Comparison of ENCODE assay signal across 27 cellular contexts in genomic region chr20:57807418-57808265, GRCh38.
A peak's percentile ranks its signal among the peaks of the same experiment; 100 is the strongest.
DNase-seq lines count a peak whose midpoint lies in the region; ATAC-seq, FAIRE-seq and TF ChIP-seq lines count a peak whose summit lies in the region.
"Had no signal": no experiment of that assay in that cellular context is flagged by ENCODE, and none has a peak within 500 bp of the region (broad histone marks: within the 10 kb centered on the region; RNA-seq: fewer than 3 reads in every experiment).

No MANE protein-coding gene starts in this region.

- no peak overlapping the region for H4K8ac ChIP-seq in H1 (ENCODE audit: extremely low read depth, insufficient read depth, low read length)

- no peak overlapping the region for H3K4me3 ChIP-seq in H1 (ENCODE audit: extremely low read depth in 1 of 4, insufficient read depth in 2 of 4, low read depth in 3 of 4, low read length in 4 of 4)
- H3K4me3 ChIP-seq in kidney (ENCODE audit: low read length in 2 of 2) = no peak overlapping the region
- H3K4me3 ChIP-seq in spleen = no peak overlapping the region
- H3K4me3 ChIP-seq: BLaER1, dorsolateral prefrontal cortex, GM12878, hepatocyte, skin epidermis, thyroid gland had no signal

- peaks cover 3 to 10% (median 7%) of the 10 kb centered on the region in 4 experiments; a peak in 6 of 7 replicates for H3K4me1 ChIP-seq in H1 (replicated peaks in 1 of 4; ENCODE audit: control insufficient read depth in 3 of 4, insufficient read depth in 4 of 4, low read length in 3 of 4)
- no peaks in the 10 kb centered on the region for H3K4me1 ChIP-seq in kidney (ENCODE audit: control insufficient read depth in 1 of 2, insufficient read depth in 1 of 2, low read depth in 1 of 2, low read length in 2 of 2)
- no peaks in the 10 kb centered on the region for H3K4me1 ChIP-seq in spleen
- H3K4me1 ChIP-seq: thyroid gland had no signal

- H3K36me3 ChIP-seq in H1 (ENCODE audit: control insufficient read depth in 2 of 4, insufficient read depth in 4 of 4, low read length in 3 of 4) (no peaks in the 10 kb centered on the region), kidney (ENCODE audit: control insufficient read depth in 1 of 2, insufficient read depth in 2 of 2, low read length in 2 of 2) (no peaks in the 10 kb centered on the region), spleen (no peaks in the 10 kb centered on the region)
- H3K36me3 ChIP-seq: BLaER1, thyroid gland had no signal

- no TSS peak for BruUV-seq in Calu3 (replicated peaks; lab: Mats Ljungman, UMichigan)

- no peak overlapping the region for H4K91ac ChIP-seq in H1 (replicated peaks; ENCODE audit: insufficient read length, low read length)

- CTCF ChIA-PET in WTC11 (lab: Charles Lee) (no interaction called here), H1 (lab: Charles Lee; ENCODE audit: partially characterized antibody) (interaction anchor here (0.6 to 1.1 kb wide), 2 partner anchors 33 to 1203 kb away, joined by 3 read pairs; no protein-coding TSS in a partner anchor), Calu3 (lab: Charles Lee) (no interaction called here)

- no peak overlapping the region for H3K4ac ChIP-seq in H1 (replicated peaks; ENCODE audit: insufficient read length, low read depth, low read length)

- no peaks in the 10 kb centered on the region for H3K9me3 Mint-ChIP-seq in WTC11
- no peaks in the 10 kb centered on the region for H3K9me3 Mint-ChIP-seq in naive thymus-derived CD8-positive, alpha-beta T cell
- no peaks in the 10 kb centered on the region for H3K9me3 Mint-ChIP-seq in Calu3 (ENCODE audit: low read depth, unreplicated experiment)
- H3K9me3 Mint-ChIP-seq: activated CD4-positive, alpha-beta memory T cell treated with anti-CD3 and anti-CD28 coated beads for 36 hours; H9 had no signal

- WGBS in H1 (ENCODE audit: extremely low coverage in 1 of 2, insufficient coverage in 1 of 2, insufficient read length in 1 of 2, insufficient replicate concordance in 2 of 2, low coverage in 1 of 2, low lambda C conversion rate in 2 of 2, missing lambda C conversion rate in 1 of 2), 2 experiments = 82% methylated on average over 10 of the region's 10 CpGs; no CpG with 5 or more reads in 1 of the 2 experiments
- WGBS in spleen, 5 donors = 82 to 94% (median 90%) methylated on average over 9 to 10 of the region's 10 CpGs

- no peak overlapping the region for H2BK120ac ChIP-seq in H1 (replicated peaks; ENCODE audit: low read depth, low read length)

- no peaks in the 10 kb centered on the region for H3K23me2 ChIP-seq in H1 (ENCODE audit: low read depth, low read length)

- TF ChIP-seq RAD21 in H1 (IDR thresholded peaks at IDR 0.05 in 1 of 2, conservative IDR thresholded peaks at IDR 0.05 in 1 of 2; ENCODE audit: low read depth in 2 of 2, low read length in 2 of 2) = no peak

- H3K4me1 Mint-ChIP-seq in WTC11 = peaks cover 21% of the 10 kb centered on the region
- peaks cover 0 to 2% (median 0%) of the 10 kb centered on the region in 4 donors for H3K4me1 Mint-ChIP-seq in naive thymus-derived CD8-positive, alpha-beta T cell
- peaks cover 24% of the 10 kb centered on the region for H3K4me1 Mint-ChIP-seq in Calu3 (ENCODE audit: low read depth, unreplicated experiment)

- no peaks in the 10 kb centered on the region for H3K36me3 Mint-ChIP-seq in WTC11
- no peaks in the 10 kb centered on the region for H3K36me3 Mint-ChIP-seq in naive thymus-derived CD8-positive, alpha-beta T cell
- no peaks in the 10 kb centered on the region for H3K36me3 Mint-ChIP-seq in Calu3 (ENCODE audit: insufficient read depth, unreplicated experiment)
- H3K36me3 Mint-ChIP-seq: activated CD4-positive, alpha-beta memory T cell treated with anti-CD3 and anti-CD28 coated beads for 36 hours had no signal

- H2AFZ ChIP-seq in H1 (ENCODE audit: low read length) = no peak overlapping the region
- H2AFZ ChIP-seq: hepatocyte had no signal

- no peak overlapping the region for H3K4me2 ChIP-seq in H1 (ENCODE audit: insufficient read depth in 1 of 2, low read depth in 2 of 2, low read length in 2 of 2)
- H3K4me2 ChIP-seq: BLaER1, hepatocyte had no signal

- peak overlapping the region; percentile 61; the same call in 1 of the 2 replicates for H2BK15ac ChIP-seq in H1 (ENCODE audit: low read length)

- ATAC-seq in WTC11 (no peak), HG03196 (IDR thresholded peaks at IDR 0.05; ENCODE audit: unreplicated experiment) (no peak)
- ATAC-seq in naive thymus-derived CD8-positive, alpha-beta T cell = no peak
- ATAC-seq: GM12878, left colon had no signal

- H2BK5ac ChIP-seq in H1 (ENCODE audit: low read depth, low read length) = no peak overlapping the region

- H4K5ac ChIP-seq in H1 (ENCODE audit: insufficient read length, low read depth, low read length) = no peak overlapping the region

- H3K14ac ChIP-seq in H1 (ENCODE audit: insufficient read length) = no peak overlapping the region

- H3K27ac ChIP-seq in H1 (ENCODE audit: low read depth, low read length) (no peak overlapping the region), kidney (ENCODE audit: low read depth in 2 of 2, low read length in 2 of 2) (no peak overlapping the region), spleen (no peak overlapping the region)
- H3K27ac ChIP-seq: BLaER1, dorsolateral prefrontal cortex, hepatocyte, skin epidermis, thyroid gland had no signal

- FAIRE-seq in H1 (lab: Jason Lieb, UNC) (no peak), kidney (lab: Jason Lieb, UNC) (no peak)
- FAIRE-seq: frontal cortex, GM12878 had no signal

- no peaks in the 10 kb centered on the region for H4K20me1 ChIP-seq in H1 (replicated peaks in 1 of 2; ENCODE audit: control insufficient read depth in 1 of 2, insufficient read depth in 2 of 2, low read length in 2 of 2)
- H4K20me1 ChIP-seq: BLaER1 had no signal

- no peak for TF ChIP-seq EP300 in H1 (IDR thresholded peaks at IDR 0.05; ENCODE audit: borderline replicate concordance in 1 of 2, low read depth in 2 of 2, low read length in 2 of 2)

- H2AK5ac ChIP-seq in H1 (ENCODE audit: low read depth, low read length) = no peak overlapping the region

- H3K9me3 ChIP-seq in H1 (ENCODE audit: insufficient read depth in 2 of 2, low read depth in 1 of 2, low read length in 1 of 2) (no peaks in the 10 kb centered on the region), kidney (ENCODE audit: control insufficient read depth in 1 of 2, low read length in 2 of 2) (no peaks in the 10 kb centered on the region), spleen (no peaks in the 10 kb centered on the region)
- H3K9me3 ChIP-seq: BLaER1, thyroid gland had no signal

- H2BK20ac ChIP-seq in H1 (ENCODE audit: low read length) = no peak overlapping the region

- H3K79me1 ChIP-seq in H1 (ENCODE audit: low read depth, low read length) = no peaks in the 10 kb centered on the region

- no peak overlapping the region for H2BK12ac ChIP-seq in H1 (ENCODE audit: low read depth, low read length)

- H3K27me3 Mint-ChIP-seq in WTC11 (ENCODE audit: low read depth) (no peaks in the 10 kb centered on the region; the same call in 1 of the 2 replicates), Calu3 (ENCODE audit: unreplicated experiment) (peaks cover 31% of the 10 kb centered on the region)
- H3K27me3 Mint-ChIP-seq in naive thymus-derived CD8-positive, alpha-beta T cell = peaks cover 0 to 6% (median 0%) of the 10 kb centered on the region in 5 donors
- H3K27me3 Mint-ChIP-seq: activated CD4-positive, alpha-beta memory T cell treated with anti-CD3 and anti-CD28 coated beads for 36 hours had no signal

- DNase-seq in WTC11 (ENCODE audit: low spot score) = no peak
- DNase-seq in H1 (ENCODE audit: low read depth in 1 of 2, low spot score in 2 of 2) = no peak
- DNase-seq in kidney = peak; percentile 21
- DNase-seq in spleen = peak; percentile 42
- DNase-seq in naive thymus-derived CD8-positive, alpha-beta T cell = no peak
- DNase-seq in Calu3 = no peak
- DNase-seq: activated CD4-positive, alpha-beta memory T cell treated with anti-CD3 and anti-CD28 coated beads for 36 hours; activated CD4-positive, CD25-positive, alpha-beta regulatory T cell treated with anti-CD3 and anti-CD28 coated beads, Interleukin-2, amount 50 U/mL, for 72 hours; activated naive CD4-positive, alpha-beta T cell; cerebellar nuclear complex; dorsolateral prefrontal cortex; EL; H9; Karpas-422; left colon; NCI-H1436; NCI-H2081 treated with DMSO at 0.1 percent for 48 hours; NCI-H2227 treated with DMSO at 0.1 percent for 48 hours; NCI-H526; stimulated activated naive CD4-positive, alpha-beta T cell treated with Interleukin-2 at 50 U/mL for 16 hours; thyroid gland had no signal

- no peak overlapping the region for H3K18ac ChIP-seq in H1 (ENCODE audit: extremely low read depth, low read length)

- H3K4me3 Mint-ChIP-seq in WTC11 (no peak overlapping the region), Calu3 (ENCODE audit: low read depth, unreplicated experiment) (no peak overlapping the region)
- H3K4me3 Mint-ChIP-seq in naive thymus-derived CD8-positive, alpha-beta T cell = no peak overlapping the region
- H3K4me3 Mint-ChIP-seq: activated CD4-positive, alpha-beta memory T cell treated with anti-CD3 and anti-CD28 coated beads for 36 hours; H9 had no signal

- no peaks in the 10 kb centered on the region for H3K79me2 ChIP-seq in H1 (ENCODE audit: control insufficient read depth in 1 of 2, insufficient read depth in 2 of 2, low read length in 2 of 2)
- H3K79me2 ChIP-seq: hepatocyte had no signal

- TF ChIP-seq POLR2A in H1 (IDR thresholded peaks at IDR 0.05; ENCODE audit: control extremely low read depth in 1 of 2, low read depth in 2 of 2, low read length in 2 of 2) (no peak), spleen (IDR thresholded peaks at IDR 0.05) (no peak)

- H3K27me3 ChIP-seq in H1 (replicated peaks in 1 of 4; ENCODE audit: control insufficient read depth in 3 of 4, extremely low read depth in 1 of 4, insufficient read depth in 3 of 4, low read length in 3 of 4) (no peaks in the 10 kb centered on the region; a peak in 1 of 7 replicates), spleen (replicated peaks in 1 of 7) (peaks cover 0 to 9% (median 0%) of the 10 kb centered on the region in 7 donors)
- H3K27me3 ChIP-seq: BLaER1, hepatocyte, thyroid gland had no signal

- H3K9ac ChIP-seq in H1 (replicated peaks in 1 of 4; ENCODE audit: extremely low read depth in 1 of 4, low read depth in 3 of 4, low read length in 3 of 4) (no peak overlapping the region), kidney (ENCODE audit: low read length in 2 of 2) (no peak overlapping the region)
- H3K9ac ChIP-seq: BLaER1 had no signal

- H3K23ac ChIP-seq in H1 (ENCODE audit: insufficient read length) = no peak overlapping the region

- H3K27ac Mint-ChIP-seq in WTC11 = peak overlapping the region; percentile 76; the same call in 1 of the 2 replicates
- peak overlapping the region in 1 of 10 donors; percentile 59 for H3K27ac Mint-ChIP-seq in naive thymus-derived CD8-positive, alpha-beta T cell
- no peak overlapping the region for H3K27ac Mint-ChIP-seq in Calu3 (ENCODE audit: unreplicated experiment)
- H3K27ac Mint-ChIP-seq: activated CD4-positive, alpha-beta memory T cell treated with anti-CD3 and anti-CD28 coated beads for 36 hours had no signal

- POLR2A ChIA-PET in WTC11 (lab: Charles Lee) = no interaction called here
- POLR2A ChIA-PET in H1 (lab: Charles Lee; ENCODE audit: partially characterized antibody) = no interaction called here
- POLR2A ChIA-PET in naive thymus-derived CD8-positive, alpha-beta T cell (lab: Charles Lee) = no interaction called here

- intact Hi-C loops in kidney (cut with DNase I) = no loop called here
- intact Hi-C loops in spleen (cut with DNase I; ENCODE audit: low total_unique reads) = no loop called here
- intact Hi-C loops in Calu3 (cut with micrococcal nuclease; ENCODE audit: unreplicated experiment) = no loop called here

- TF ChIP-seq CTCF in WTC11 (IDR thresholded peaks at IDR 0.05) = no peak
- no peak for TF ChIP-seq CTCF in H1 (IDR thresholded peaks at IDR 0.05; ENCODE audit: control extremely low read depth in 1 of 3, insufficient read depth in 1 of 3, low read depth in 1 of 3, low read length in 3 of 3)
- TF ChIP-seq CTCF in kidney (IDR thresholded peaks at IDR 0.05; ENCODE audit: borderline replicate concordance, extremely low read depth, insufficient read depth) = no peak
- no peak for TF ChIP-seq CTCF in spleen (IDR thresholded peaks at IDR 0.05 in 8 of 11, conservative IDR thresholded peaks at IDR 0.05 in 3 of 11)
- TF ChIP-seq CTCF in Calu3 (IDR thresholded peaks at IDR 0.05; ENCODE audit: unreplicated experiment) = no peak

- no peak overlapping the region for H3K56ac ChIP-seq in H1 (replicated peaks; ENCODE audit: insufficient read length, low read depth, low read length)

Comparison
In these comparisons a context has a peak if more than half of its experiments do, and no peak if none do; other contexts are left out.
1. DNase-seq: peak in kidney (single experiment) and spleen (single experiment); none in WTC11 (single experiment), H1 (0 of 2), naive thymus-derived CD8-positive, alpha-beta T cell (0 of 10) and Calu3 (single experiment).